In the genomic region with DNA sequence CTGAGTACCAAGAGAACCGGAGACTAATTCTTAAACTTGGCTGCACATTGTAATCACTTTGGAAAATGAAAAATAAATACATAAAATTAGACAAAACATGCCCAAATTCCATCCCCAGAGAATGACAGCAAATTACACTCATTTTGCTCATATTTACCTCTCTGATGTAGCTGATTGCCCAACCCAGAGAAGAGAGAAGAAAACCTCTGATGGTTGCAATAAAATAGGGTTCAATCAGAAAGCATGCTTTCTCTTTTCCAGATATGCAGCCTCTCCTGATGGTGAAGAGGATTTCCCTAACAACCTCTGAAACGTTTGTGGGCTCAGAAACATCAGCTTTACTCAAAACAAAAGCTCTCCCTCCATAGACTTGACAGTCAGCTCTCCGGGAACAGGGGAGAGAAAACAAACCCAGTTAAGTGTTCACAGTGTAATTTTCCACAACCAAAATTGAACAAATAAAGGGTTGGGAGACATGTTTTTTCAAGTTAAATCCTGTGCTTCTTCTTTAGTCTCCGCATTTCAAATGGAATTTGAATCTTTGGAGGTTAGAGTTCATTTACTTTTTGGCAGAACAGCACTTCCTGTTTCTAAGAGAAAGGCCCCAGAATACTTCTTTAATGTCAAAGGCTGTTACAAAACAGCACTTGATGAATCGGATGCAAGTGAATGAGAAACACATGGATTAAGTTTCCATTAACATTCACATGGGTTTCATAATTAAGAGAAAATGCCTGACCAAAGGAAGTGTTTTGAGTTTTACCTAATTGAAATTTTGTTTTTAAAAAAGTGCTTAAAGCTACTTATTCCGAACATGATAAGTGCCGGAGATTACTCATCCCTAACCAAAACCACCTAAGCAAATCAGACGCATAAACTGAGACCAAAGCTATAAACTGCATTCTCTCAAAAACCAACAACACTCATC, we compare ENCODE assay signal across 12 cellular contexts.
DNase-seq lines count a peak whose midpoint lies in the region; FAIRE-seq and TF ChIP-seq lines count a peak whose summit lies in the region.
"Had no signal": no experiment of that assay in that cellular context is flagged by ENCODE, and none has a peak within 500 bp of the region (broad histone marks: within the 10 kb centered on the region; RNA-seq: fewer than 3 reads in every experiment).

No MANE protein-coding gene starts in this region.

- TF ChIP-seq CTCF in A673 (conservative IDR thresholded peaks at IDR 0.05; ENCODE audit: low read depth, low read length) (no peak), endodermal cell (conservative IDR thresholded peaks at IDR 0.05) (no peak), neural crest cell (conservative IDR thresholded peaks at IDR 0.05) (no peak), GM13976 (IDR thresholded peaks at IDR 0.05; ENCODE audit: borderline replicate concordance, control extremely low read depth, extremely low read depth, insufficient read depth, missing control alignments) (no peak)

- H3K4me3 Mint-ChIP-seq in endodermal cell, result no peak overlapping the region
- H3K4me3 Mint-ChIP-seq in neural crest cell, result no peak overlapping the region

- POLR2A ChIA-PET in A673 (lab: Charles Lee; ENCODE audit: low non-redundant PET), result no interaction called here

- H3K9ac ChIP-seq in HUES6 (ENCODE audit: low read length) (no peak overlapping the region), endodermal cell (ENCODE audit: extremely low read depth, low read length, poor library complexity, severe bottlenecking) (no peak overlapping the region)
- H3K9ac ChIP-seq: BLaER1 treated with 17β-estradiol and CSF1 and Interleukin-3, amounts not matched to agents 10 nM and 100 nM had no signal

- peak overlapping the region; percentile 58 for H3K27ac Mint-ChIP-seq in endodermal cell
- peak overlapping the region; percentile 94 for H3K27ac Mint-ChIP-seq in neural crest cell (ENCODE audit: unreplicated experiment)

- no peaks in the 10 kb centered on the region for H3K9me3 Mint-ChIP-seq in endodermal cell
- H3K9me3 Mint-ChIP-seq in neural crest cell, result peaks cover 3% of the 10 kb centered on the region

- in situ Hi-C loops in GM13976 (cut with MboI; ENCODE audit: low sequenced_read_pairs, unreplicated experiment), result no loop called here

- H3K9me3 ChIP-seq in A673 (ENCODE audit: low read depth, low read length, poor library complexity, severe bottlenecking) (no peaks in the 10 kb centered on the region), HUES6 (ENCODE audit: control insufficient read depth, insufficient read depth, low read depth, low read length) (no peaks in the 10 kb centered on the region), endodermal cell (ENCODE audit: control insufficient read depth, low read length) (no peaks in the 10 kb centered on the region)
- H3K9me3 ChIP-seq: BLaER1 treated with 17β-estradiol and CSF1 and Interleukin-3, amounts not matched to agents 10 nM and 100 nM had no signal

- intact Hi-C loops in A673 (cut with micrococcal nuclease; ENCODE audit: unreplicated experiment), result no loop called here

- H3K4me3 ChIP-seq in A673 (ENCODE audit: low read depth, low read length, poor library complexity, severe bottlenecking) (no peak overlapping the region), HUES6 (ENCODE audit: low read depth, low read length) (no peak overlapping the region), endodermal cell (ENCODE audit: low read length) (no peak overlapping the region)
- H3K4me3 ChIP-seq: BLaER1 treated with 17β-estradiol and CSF1 and Interleukin-3, amounts not matched to agents 10 nM and 100 nM had no signal

- no peak for FAIRE-seq in HTR-8/SVneo (lab: Jason Lieb, UNC)

- H3K36me3 Mint-ChIP-seq in endodermal cell (ENCODE audit: low read depth), result no peaks in the 10 kb centered on the region
- no peaks in the 10 kb centered on the region for H3K36me3 Mint-ChIP-seq in neural crest cell (ENCODE audit: low read depth)

- 33 to 64% methylated on average over 2 to 8 of the region's 8 CpGs for WGBS in endodermal cell (ENCODE audit: insufficient coverage in 1 of 2, insufficient read length in 1 of 2), 2 experiments

- H3K4me1 ChIP-seq in A673 (ENCODE audit: insufficient read depth, low read length, poor library complexity, severe bottlenecking) (peaks cover 19% of the 10 kb centered on the region), HUES6 (ENCODE audit: control insufficient read depth, insufficient read depth, low read length) (peaks cover 23% of the 10 kb centered on the region), endodermal cell (ENCODE audit: control insufficient read depth, insufficient read depth, low read length) (no peaks in the 10 kb centered on the region)
- H3K4me1 ChIP-seq: BLaER1 treated with 17β-estradiol and CSF1 and Interleukin-3, amounts not matched to agents 10 nM and 100 nM had no signal

- TSS peak; percentile 95 for BruUV-seq in A673 (replicated peaks; lab: Mats Ljungman, UMichigan)

- DNase-seq in A673 (ENCODE audit: low spot score) (peak; percentile 84), endodermal cell (no peak), neural crest cell (ENCODE audit: low read depth, low spot score) (no peak), GM13976 (ENCODE audit: low spot score) (no peak), cerebellar cortex (ENCODE audit: low spot score) (no peak), NCI-H82 (lab: John Stamatoyannopoulos, UW) (no peak), HTR-8/SVneo (ENCODE audit: insufficient read length, low spot score) (no peak)
- DNase-seq: activated gamma-delta T cell, NCI-H510A had no signal

- CTCF ChIA-PET in A673 (lab: Charles Lee), result no interaction called here

- H3K4me1 Mint-ChIP-seq in endodermal cell (peaks cover 18% of the 10 kb centered on the region), neural crest cell (peaks cover 24% of the 10 kb centered on the region)

- H3K36me3 ChIP-seq in A673 (ENCODE audit: insufficient read depth, low read length, poor library complexity, severe bottlenecking) (no peaks in the 10 kb centered on the region), HUES6 (ENCODE audit: control insufficient read depth, insufficient read depth, low read length) (no peaks in the 10 kb centered on the region), endodermal cell (ENCODE audit: control insufficient read depth, insufficient read depth, low read length) (no peaks in the 10 kb centered on the region)
- H3K36me3 ChIP-seq: BLaER1 treated with 17β-estradiol and CSF1 and Interleukin-3, amounts not matched to agents 10 nM and 100 nM had no signal

- peak overlapping the region; percentile 74 for H3K27ac ChIP-seq in A673 (ENCODE audit: low read depth, low read length, poor library complexity, severe bottlenecking)
- H3K27ac ChIP-seq in HUES6 (ENCODE audit: low read depth, low read length), result peak overlapping the region; percentile 15; the same call in 1 of the 2 replicates
- H3K27ac ChIP-seq in endodermal cell (ENCODE audit: low read depth, low read length), result peak overlapping the region; percentile 12
- H3K27ac ChIP-seq: BLaER1 treated with 17β-estradiol and CSF1 and Interleukin-3, amounts not matched to agents 10 nM and 100 nM; epithelial cell of prostate had no signal

- H3K27me3 ChIP-seq in A673 (replicated peaks; ENCODE audit: insufficient read depth, low read depth, low read length, poor library complexity), result no peaks in the 10 kb centered on the region
- no peaks in the 10 kb centered on the region for H3K27me3 ChIP-seq in HUES6 (ENCODE audit: control insufficient read depth, insufficient read depth, low read length)
- no peaks in the 10 kb centered on the region for H3K27me3 ChIP-seq in endodermal cell (ENCODE audit: control insufficient read depth, insufficient read depth, low read length, poor library complexity, severe bottlenecking)
- H3K27me3 ChIP-seq: BLaER1 treated with 17β-estradiol and CSF1 and Interleukin-3, amounts not matched to agents 10 nM and 100 nM had no signal

- H3K27me3 Mint-ChIP-seq in endodermal cell (ENCODE audit: insufficient read depth) (no peaks in the 10 kb centered on the region), neural crest cell (ENCODE audit: low read depth) (no peaks in the 10 kb centered on the region)

Comparison
In these comparisons a context has a peak if more than half of its experiments do, and no peak if none do; other contexts are left out.
1. H3K27ac ChIP-seq: peak in every context shown above with its lines; median percentile 74 in A673; 15 in HUES6; 12 in endodermal cell.